Comparison of ENCODE assay signal across 8 cellular contexts in genomic region chr9:35657327-35658143, GRCh38. TPM values are rescaled to one million over a fixed set of nuclear protein-coding genes. Genes with fewer than 3 reads are reported as not detected.
DNase-seq lines count a peak whose midpoint lies in the region; ATAC-seq and TF ChIP-seq lines count a peak whose summit lies in the region.

Gene RMRP (minus strand): TSS chr9:35658019.

- peak within 1 kb of the TSS; percentile 96 for H3K27ac Mint-ChIP-seq in activated naive CD4-positive, alpha-beta T cell treated with anti-CD3 and anti-CD28 coated beads, Interleukin-2, amount 10 ng/mL, durations not matched to agents 7 days and 5 days

- H3K27me3 ChIP-seq in gastroesophageal sphincter (no peaks in the 10 kb centered on the region), neutrophil (no peaks in the 10 kb centered on the region)

- CTCF ChIA-PET in activated naive CD4-positive, alpha-beta T cell treated with anti-CD3 and anti-CD28 coated beads, Interleukin-2, amount 10 ng/mL, durations not matched to agents 7 days and 5 days (lab: Charles Lee): interaction anchor here (0.6 to 13.6 kb wide), 21 partner anchors 10 to 181 kb away, joined by 3 to 96 read pairs (median 4); partner anchors contain the start of genes CD72, CREB3, GBA2 and RGP1

- H3K9me3 Mint-ChIP-seq in activated naive CD4-positive, alpha-beta T cell treated with anti-CD3 and anti-CD28 coated beads, Interleukin-2, amount 10 ng/mL, durations not matched to agents 7 days and 5 days: no peaks in the 10 kb centered on the region

- H3K27ac ChIP-seq in SK-N-MC (peak within 1 kb of the TSS; percentile 97), gastroesophageal sphincter (peak within 1 kb of the TSS; percentile 94 to 100 (median 100)), neutrophil (peak within 1 kb of the TSS; percentile 87), substantia nigra (ENCODE audit: low read depth, low read length, poor library complexity, severe bottlenecking) (peak within 1 kb of the TSS; percentile 98)

- no peak for TF ChIP-seq CTCF in HFF-Myc (IDR thresholded peaks at IDR 0.05; ENCODE audit: low read depth, low read length, missing control alignments)
- peak in 3 of 4 experiments; percentile 32 to 74 (median 71) for TF ChIP-seq CTCF in gastroesophageal sphincter (IDR thresholded peaks at IDR 0.05)
- TF ChIP-seq CTCF in neutrophil (IDR thresholded peaks at IDR 0.05): no peak

- peaks cover 18% of the 10 kb centered on the region for H3K27me3 Mint-ChIP-seq in activated naive CD4-positive, alpha-beta T cell treated with anti-CD3 and anti-CD28 coated beads, Interleukin-2, amount 10 ng/mL, durations not matched to agents 7 days and 5 days

- H3K9me3 ChIP-seq in SK-N-MC (ENCODE audit: low read depth, low read length): no peaks in the 10 kb centered on the region
- no peaks in the 10 kb centered on the region for H3K9me3 ChIP-seq in gastroesophageal sphincter
- H3K9me3 ChIP-seq in neutrophil: no peaks in the 10 kb centered on the region

- peaks cover 37% of the 10 kb centered on the region for H3K36me3 Mint-ChIP-seq in activated naive CD4-positive, alpha-beta T cell treated with anti-CD3 and anti-CD28 coated beads, Interleukin-2, amount 10 ng/mL, durations not matched to agents 7 days and 5 days

- peak; percentile 81 to 82 for TF ChIP-seq POLR2A in gastroesophageal sphincter (IDR thresholded peaks at IDR 0.05)

- peaks cover 68% of the 10 kb centered on the region for H3K4me1 Mint-ChIP-seq in activated naive CD4-positive, alpha-beta T cell treated with anti-CD3 and anti-CD28 coated beads, Interleukin-2, amount 10 ng/mL, durations not matched to agents 7 days and 5 days

- ATAC-seq in gastroesophageal sphincter: peak; percentile 93

- peak; percentile 95 for TF ChIP-seq EP300 in gastroesophageal sphincter (IDR thresholded peaks at IDR 0.05)

- 0 to 1% methylated on average over 22 to 31 of the region's 52 CpGs for WGBS in gastroesophageal sphincter (ENCODE audit: low coverage in 1 of 2), 2 donors

- H3K4me3 Mint-ChIP-seq in activated naive CD4-positive, alpha-beta T cell treated with anti-CD3 and anti-CD28 coated beads, Interleukin-2, amount 10 ng/mL, durations not matched to agents 7 days and 5 days: peak within 1 kb of the TSS; percentile 81

- H3K36me3 ChIP-seq in SK-N-MC (ENCODE audit: insufficient read depth, low read length) (peaks cover 19% of the 10 kb centered on the region), gastroesophageal sphincter (peaks cover 0 to 11% of the 10 kb centered on the region in 2 donors), neutrophil (no peaks in the 10 kb centered on the region)

- H3K4me3 ChIP-seq in HFF-Myc (replicated peaks; ENCODE audit: low read depth, low read length) (peak within 1 kb of the TSS; percentile 52), SK-N-MC (peak within 1 kb of the TSS; percentile 90), gastroesophageal sphincter (peak within 1 kb of the TSS; percentile 70 to 97), neutrophil (ENCODE audit: low read depth in 1 of 2, low read length in 1 of 2) (peak within 1 kb of the TSS; percentile 86 to 87)

- peak within 1 kb of the TSS; percentile 86 for H3K9ac ChIP-seq in SK-N-MC (ENCODE audit: insufficient read length)

- peaks cover 0 to 51% (median 8%) of the 10 kb centered on the region in 3 donors for H3K4me1 ChIP-seq in gastroesophageal sphincter
- peaks cover 26 to 29% of the 10 kb centered on the region in 2 experiments for H3K4me1 ChIP-seq in neutrophil (ENCODE audit: control insufficient read depth in 1 of 2, insufficient read depth in 1 of 2, low read depth in 1 of 2, low read length in 1 of 2)

- DNase-seq in GDM1 (lab: John Stamatoyannopoulos, UW): peak; percentile 96
- peak; percentile 98 for DNase-seq in HFF-Myc (ENCODE audit: extremely low read depth, low read depth)
- DNase-seq in NAMALWA (ENCODE audit: low spot score): peak; percentile 97
- DNase-seq in SK-N-MC (ENCODE audit: low read depth, low spot score): peak; percentile 97
- DNase-seq in activated naive CD4-positive, alpha-beta T cell treated with anti-CD3 and anti-CD28 coated beads, Interleukin-2, amount 10 ng/mL, durations not matched to agents 7 days and 5 days: peak; percentile 91
- peak; percentile 47 to 98 (median 92) for DNase-seq in substantia nigra (lab: John Stamatoyannopoulos, UW)

RNA-seq across cellular contexts. Expression of gene RMRP, which starts in this region (rescaled TPM):
- 1,000 to 10,000 TPM; 1,650 to 4,855 (median 3,807) TPM for total RNA-seq in gastroesophageal sphincter

Comparison
In these comparisons a context has a peak if more than half of its experiments do, and no peak if none do; other contexts are left out.
1. Peak in every context shown above with its lines: DNase-seq, ATAC-seq, H3K4me3 ChIP-seq and H3K27ac ChIP-seq.
2. CTCF ChIP-seq: peak in gastroesophageal sphincter (3 of 4); none in HFF-Myc (single experiment) and neutrophil (single experiment).